ENCODE assay signal across 15 cellular contexts in the genomic region with DNA sequence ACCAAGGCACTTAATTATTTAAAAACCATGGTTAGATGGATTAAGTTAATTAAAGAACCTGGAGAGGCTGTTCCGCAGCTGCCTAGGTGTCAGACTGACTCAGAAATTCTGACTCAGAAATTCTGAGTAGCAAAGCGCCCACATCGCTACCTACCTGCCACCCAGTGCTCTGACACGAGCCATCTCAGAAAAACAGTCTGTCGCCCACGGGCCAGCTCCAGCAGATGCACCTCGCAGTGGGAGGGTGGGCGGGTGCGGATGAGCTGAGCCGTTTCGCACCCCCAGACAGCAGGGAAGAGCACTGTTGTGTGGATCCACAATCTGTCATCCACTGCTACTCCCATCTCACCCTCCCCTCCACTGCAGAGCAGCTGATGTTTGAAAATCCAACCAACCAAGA. TPM values are rescaled to one million over a fixed set of nuclear protein-coding genes. Genes with fewer than 3 reads are reported as not detected.
DNase-seq lines count a peak whose midpoint lies in the region; ATAC-seq, FAIRE-seq and TF ChIP-seq lines count a peak whose summit lies in the region.
"Had no signal": no experiment of that assay in that cellular context is flagged by ENCODE, and none has a peak within 500 bp of the region (broad histone marks: within the 10 kb centered on the region; RNA-seq: fewer than 3 reads in every experiment).

No MANE protein-coding gene starts in this region.

- H3K4me3 ChIP-seq in suprapubic skin (no peak overlapping the region), testis (no peak overlapping the region)

- H3K36me3 Mint-ChIP-seq in activated CD4-positive, alpha-beta memory T cell treated with anti-CD3 and anti-CD28 coated beads, Interleukin-2, amount 10 ng/mL, durations not matched to agents 7 days and 5 days (ENCODE audit: low read depth), result peaks cover 15% of the 10 kb centered on the region

- H3K27ac ChIP-seq in suprapubic skin (peak overlapping the region; percentile 61), testis (no peak overlapping the region)

- peak; percentile 9 for DNase-seq in stimulated activated naive CD8-positive, alpha-beta T cell treated with anti-CD3 and anti-CD28 coated beads, Interleukin-15, Interleukin-2, amounts not matched to agents 100 U/mL and 50 U/mL, for 24 hours
- no peak for DNase-seq in stimulated activated naive CD8-positive, alpha-beta T cell treated with anti-CD3 and anti-CD28 coated beads, Interleukin-15, amount 100 ng/mL, for 72 hours
- peak; percentile 33 for DNase-seq in activated CD4-positive, alpha-beta memory T cell treated with anti-CD3 and anti-CD28 coated beads, Interleukin-2, amount 10 ng/mL, durations not matched to agents 7 days and 5 days
- no peak for DNase-seq in suprapubic skin (ENCODE audit: low spot score in 2 of 2)
- no peak for DNase-seq in testis
- no peak for DNase-seq in midbrain (lab: John Stamatoyannopoulos, UW)
- DNase-seq: BE2C, NCI-H146, right cardiac atrium had no signal

- no peak for TF ChIP-seq CTCF in suprapubic skin (IDR thresholded peaks at IDR 0.05)
- no peak for TF ChIP-seq CTCF in testis (IDR thresholded peaks at IDR 0.05)

- H3K27me3 ChIP-seq in suprapubic skin (no peaks in the 10 kb centered on the region), testis (no peaks in the 10 kb centered on the region)
- H3K27me3 ChIP-seq: BE2C had no signal

- no peak for TF ChIP-seq EP300 in suprapubic skin (IDR thresholded peaks at IDR 0.05)

- TF ChIP-seq POLR2A in suprapubic skin (IDR thresholded peaks at IDR 0.05) (no peak), testis (IDR thresholded peaks at IDR 0.05) (no peak)

- ATAC-seq in stimulated activated naive CD8-positive, alpha-beta T cell treated with anti-CD3 and anti-CD28 coated beads, Interleukin-15, Interleukin-2, amounts not matched to agents 100 U/mL and 50 U/mL, for 24 hours, result peak; percentile 46
- ATAC-seq in stimulated activated naive CD8-positive, alpha-beta T cell treated with anti-CD3 and anti-CD28 coated beads, Interleukin-15, amount 100 ng/mL, for 72 hours, result no peak
- no peak for ATAC-seq in GM18873 (IDR thresholded peaks at IDR 0.05; ENCODE audit: low FRiP score, unreplicated experiment)
- ATAC-seq: HepG2, right cardiac atrium had no signal

- H3K4me1 Mint-ChIP-seq in stimulated activated naive CD8-positive, alpha-beta T cell treated with anti-CD3 and anti-CD28 coated beads, Interleukin-15, amount 100 ng/mL, for 72 hours, result no peaks in the 10 kb centered on the region
- peaks cover 7% of the 10 kb centered on the region for H3K4me1 Mint-ChIP-seq in activated CD4-positive, alpha-beta memory T cell treated with anti-CD3 and anti-CD28 coated beads, Interleukin-2, amount 10 ng/mL, durations not matched to agents 7 days and 5 days
- H3K4me1 Mint-ChIP-seq: central memory CD8-positive, alpha-beta T cell had no signal

- no peak overlapping the region for H3K27ac Mint-ChIP-seq in stimulated activated naive CD8-positive, alpha-beta T cell treated with anti-CD3 and anti-CD28 coated beads, Interleukin-15, amount 100 ng/mL, for 72 hours
- H3K27ac Mint-ChIP-seq in activated CD4-positive, alpha-beta memory T cell treated with anti-CD3 and anti-CD28 coated beads, Interleukin-2, amount 10 ng/mL, durations not matched to agents 7 days and 5 days, result no peak overlapping the region

- CTCF ChIA-PET in activated CD4-positive, alpha-beta memory T cell treated with anti-CD3 and anti-CD28 coated beads, Interleukin-2, amount 10 ng/mL, durations not matched to agents 7 days and 5 days (lab: Charles Lee), result interaction anchor here (1.1 kb wide), 1 partner anchor 13 kb away, joined by 3 read pairs; no protein-coding TSS in a partner anchor

- intact Hi-C loops in testis (cut with DNase I; ENCODE audit: low total_unique reads), result no loop called here

- 58% methylated on average over 11 of the region's 11 CpGs for WGBS in suprapubic skin
- whole genome bisulfite sequencing in testis, 2 donors, result 85 to 92% methylated on average over 11 of the region's 11 CpGs

- peaks cover 17% of the 10 kb centered on the region for H3K27me3 Mint-ChIP-seq in stimulated activated naive CD8-positive, alpha-beta T cell treated with anti-CD3 and anti-CD28 coated beads, Interleukin-15, amount 100 ng/mL, for 72 hours
- peaks cover 4% of the 10 kb centered on the region for H3K27me3 Mint-ChIP-seq in activated CD4-positive, alpha-beta memory T cell treated with anti-CD3 and anti-CD28 coated beads, Interleukin-2, amount 10 ng/mL, durations not matched to agents 7 days and 5 days

- H3K4me3 Mint-ChIP-seq in stimulated activated naive CD8-positive, alpha-beta T cell treated with anti-CD3 and anti-CD28 coated beads, Interleukin-15, amount 100 ng/mL, for 72 hours, result no peak overlapping the region
- no peak overlapping the region for H3K4me3 Mint-ChIP-seq in activated CD4-positive, alpha-beta memory T cell treated with anti-CD3 and anti-CD28 coated beads, Interleukin-2, amount 10 ng/mL, durations not matched to agents 7 days and 5 days
- H3K4me3 Mint-ChIP-seq: central memory CD8-positive, alpha-beta T cell had no signal

- H3K4me1 ChIP-seq in suprapubic skin (peaks cover 2% of the 10 kb centered on the region), testis (no peaks in the 10 kb centered on the region)
- H3K4me1 ChIP-seq: BE2C had no signal

- peak; percentile 17 for FAIRE-seq in islet of Langerhans (lab: Jason Lieb, UNC)
- FAIRE-seq: GM18507, HepG2 had no signal

- no peaks in the 10 kb centered on the region for H3K9me3 ChIP-seq in suprapubic skin
- H3K9me3 ChIP-seq in testis, result no peaks in the 10 kb centered on the region
- H3K9me3 ChIP-seq: BE2C had no signal

- H3K9me3 Mint-ChIP-seq in stimulated activated naive CD8-positive, alpha-beta T cell treated with anti-CD3 and anti-CD28 coated beads, Interleukin-15, amount 100 ng/mL, for 72 hours, result no peaks in the 10 kb centered on the region
- H3K9me3 Mint-ChIP-seq in activated CD4-positive, alpha-beta memory T cell treated with anti-CD3 and anti-CD28 coated beads, Interleukin-2, amount 10 ng/mL, durations not matched to agents 7 days and 5 days, result no peaks in the 10 kb centered on the region
- H3K9me3 Mint-ChIP-seq: central memory CD8-positive, alpha-beta T cell had no signal

- H3K36me3 ChIP-seq in suprapubic skin (no peaks in the 10 kb centered on the region), testis (ENCODE audit: low read depth, missing control alignments) (no peaks in the 10 kb centered on the region)
- H3K36me3 ChIP-seq: BE2C had no signal

- POLR2A ChIA-PET in activated CD4-positive, alpha-beta memory T cell treated with anti-CD3 and anti-CD28 coated beads, Interleukin-2, amount 10 ng/mL, durations not matched to agents 7 days and 5 days (lab: Charles Lee), result no interaction called here

RNA-seq across cellular contexts. Expression of a gene that starts 13.5 kb away (rescaled TPM):
- total RNA-seq in activated CD4-positive, alpha-beta memory T cell treated with anti-CD3 and anti-CD28 coated beads, Interleukin-2, amount 10 ng/mL, durations not matched to agents 7 days and 5 days, result 1 to 10 TPM; 8.1 to 9.0 TPM
- 10 to 100 TPM in 2 of 4 donors, 1 to 10 TPM in 2; 7.5 to 18.7 (median 11.9) TPM for total RNA-seq in suprapubic skin
- total RNA-seq in testis, result 1 to 10 TPM; 1.8 to 2.0 TPM
- polyA plus RNA-seq in testis (ENCODE audit: insufficient read depth, low read depth, low replicate concordance), result 3.9 TPM
- total RNA-seq: HepG2, OCI-LY7 had no signal
- polyA plus RNA-seq: HepG2 had no signal

Comparison
In these comparisons a context has a peak if more than half of its experiments do, and no peak if none do; other contexts are left out.
1. DNase-seq: peak in stimulated activated naive CD8-positive, alpha-beta T cell treated with anti-CD3 and anti-CD28 coated beads, Interleukin-15, Interleukin-2, amounts not matched to agents 100 U/mL and 50 U/mL, for 24 hours (single experiment) and activated CD4-positive, alpha-beta memory T cell treated with anti-CD3 and anti-CD28 coated beads, Interleukin-2, amount 10 ng/mL, durations not matched to agents 7 days and 5 days (single experiment); none in stimulated activated naive CD8-positive, alpha-beta T cell treated with anti-CD3 and anti-CD28 coated beads, Interleukin-15, amount 100 ng/mL, for 72 hours (0 of 2), suprapubic skin (0 of 2), testis (single experiment) and midbrain (single experiment).